21 cellular contexts compared by ENCODE assay signal in the genomic region with DNA sequence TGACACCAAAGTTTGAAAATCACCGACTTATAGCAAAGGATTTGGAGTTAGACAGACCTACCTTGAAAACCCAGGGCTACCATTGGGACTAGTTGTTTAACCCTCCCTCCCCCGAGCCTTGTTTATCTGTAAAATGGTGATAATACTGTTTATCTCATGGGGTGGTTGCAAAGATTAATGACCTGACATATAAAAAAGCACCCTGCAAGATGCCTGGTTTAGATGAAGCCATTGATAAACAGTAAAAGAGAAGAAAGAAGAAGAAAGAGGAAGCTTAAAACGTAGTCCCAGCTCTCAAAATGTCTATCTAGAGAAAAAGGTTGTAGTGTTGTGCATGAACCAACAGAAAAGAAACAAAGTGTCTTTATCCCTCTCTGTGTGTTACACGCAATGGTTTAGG.
"Had no signal": no experiment of that assay in that cellular context is flagged by ENCODE, and none has a peak within 500 bp of the region (broad histone marks: within the 10 kb centered on the region; RNA-seq: fewer than 3 reads in every experiment).

No MANE protein-coding gene starts in this region.

- H3K27me3 ChIP-seq: sigmoid colon, testis, uterus had no signal

- H3K36me3 ChIP-seq: sigmoid colon, uterus had no signal

- H3K27ac ChIP-seq: sigmoid colon, testis, uterus had no signal

- H3K9me3 ChIP-seq: mucosa of descending colon, sigmoid colon, testis, uterus had no signal

- DNase-seq: activated B cell treated with CpG ODN at 0.5 μM for 24 hours; activated CD4-positive, alpha-beta T cell treated with anti-CD3 and anti-CD28 coated beads for 4 hours; activated CD4-positive, alpha-beta T cell treated with anti-CD3 and anti-CD28 coated beads, Interleukin-2, amount 50 U/mL, for 48 hours; activated CD8-positive, alpha-beta memory T cell treated with anti-CD3 and anti-CD28 coated beads, Interleukin-2, amount 50 U/mL, for 48 hours; activated naive CD4-positive, alpha-beta T cell; activated naive CD8-positive, alpha-beta T cell treated with anti-CD3 and anti-CD28 coated beads for 36 hours; activated T-cell treated with anti-CD3 and anti-CD28 coated beads, Interleukin-2, amount 50 U/mL, for 4 hours; central memory CD4-positive, alpha-beta T cell; dermis blood vessel endothelial cell; effector CD8-positive, alpha-beta T cell; foreskin melanocyte; glutamatergic neuron; hypothalamus; left ventricle myocardium superior; mucosa of descending colon; sigmoid colon; stimulated activated CD4-positive, alpha-beta T cell treated with anti-CD3 and anti-CD28 coated beads, Interleukin-2, amount 100 ng/mL, for 48 hours; stimulated activated naive CD4-positive, alpha-beta T cell; testis; trophoblast cell; uterus had no signal

- H3K4me3 ChIP-seq: mucosa of descending colon, sigmoid colon, testis, uterus had no signal

- H3K4me1 ChIP-seq: testis, uterus had no signal
